Comparison of ENCODE assay signal across 7 cellular contexts in the genomic region with DNA sequence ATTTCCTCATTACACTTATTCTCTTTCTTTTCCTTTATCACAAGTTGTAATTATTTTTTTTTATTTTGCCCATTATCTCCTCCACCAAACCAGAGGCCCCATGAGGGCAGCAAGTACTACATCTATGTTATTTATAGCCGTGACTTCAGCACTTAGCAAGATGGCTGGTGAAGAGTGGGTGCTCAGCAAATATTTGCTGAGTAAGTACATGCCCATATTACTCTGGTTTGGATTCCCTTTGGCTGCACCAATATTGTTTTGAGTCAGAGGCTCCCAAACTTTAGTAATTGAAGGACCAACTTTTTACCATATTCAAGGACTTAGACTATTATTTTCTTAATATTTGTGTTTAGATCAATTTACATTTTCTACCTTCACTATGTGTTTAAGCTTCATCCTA.
"Had no signal": no experiment of that assay in that cellular context is flagged by ENCODE, and none has a peak within 500 bp of the region (broad histone marks: within the 10 kb centered on the region; RNA-seq: fewer than 3 reads in every experiment).

No MANE protein-coding gene starts in this region.

- H3K4me2 ChIP-seq: KMS-11 had no signal

- FAIRE-seq: HTR-8/SVneo had no signal

- H3K4me3 Mint-ChIP-seq: IgD-negative memory B cell had no signal

- H3K27ac ChIP-seq: HL-60, KMS-11 had no signal

- H3K36me3 Mint-ChIP-seq: IgD-negative memory B cell had no signal

- DNase-seq: IMR-90, KBM-7, KG1 had no signal

- H3K9ac ChIP-seq: KMS-11 had no signal
